Comparison of ENCODE assay signal across 8 cellular contexts in the genomic region with DNA sequence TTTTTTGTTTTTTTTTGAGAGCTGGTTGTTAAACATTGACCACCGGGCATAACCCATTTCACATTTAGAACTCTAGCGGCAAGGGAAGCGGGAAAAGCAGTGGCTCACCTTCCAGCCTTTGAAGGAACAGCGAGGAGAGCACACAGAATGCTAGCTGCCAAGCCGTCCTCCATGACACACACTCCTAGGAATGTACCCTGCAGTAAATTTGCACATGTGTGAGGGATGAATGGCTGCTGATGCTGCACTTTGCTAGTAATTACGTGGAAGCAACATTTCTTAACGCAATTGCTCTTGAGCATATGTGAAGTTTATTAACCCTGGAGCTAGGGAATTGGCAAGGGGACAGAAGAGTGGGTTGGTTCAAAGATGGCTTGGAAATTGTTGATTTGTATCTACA.
DNase-seq lines count a peak whose midpoint lies in the region; ATAC-seq and TF ChIP-seq lines count a peak whose summit lies in the region.

No MANE protein-coding gene starts in this region.

- DNase-seq in T-helper 2 cell treated with Interferon-gamma antibody and Interleukin-4, amounts not matched to agents 5 μg/mL and 100 μg/mL, for 36 hours (ENCODE audit: low spot score) = no peak
- no peak for DNase-seq in T-helper 2 cell
- no peak for DNase-seq in activated naive CD4-positive, alpha-beta T cell treated with anti-CD3 and anti-CD28 coated beads, Interleukin-2, amount 50 U/mL, for 72 hours (ENCODE audit: low spot score in 2 of 2)
- peak; percentile 84 for DNase-seq in hepatic stellate cell (ENCODE audit: low spot score)
- no peak for DNase-seq in tibial artery
- DNase-seq in globus pallidus (ENCODE audit: low spot score) = no peak
- no peak for DNase-seq in activated effector memory CD4-positive, alpha-beta T cell treated with Interleukin-2 at 50 U/mL for 16 hours
- DNase-seq in T-helper 9 cell = no peak

- H3K4me3 ChIP-seq in tibial artery = no peak overlapping the region

- no peaks in the 10 kb centered on the region for H3K36me3 ChIP-seq in tibial artery

- no peaks in the 10 kb centered on the region for H3K9me3 Mint-ChIP-seq in T-helper 2 cell treated with Interferon-gamma antibody and Interleukin-4, amounts not matched to agents 5 μg/mL and 100 μg/mL, for 36 hours
- peaks cover 0 to 23% of the 10 kb centered on the region in 2 donors for H3K9me3 Mint-ChIP-seq in activated naive CD4-positive, alpha-beta T cell treated with anti-CD3 and anti-CD28 coated beads, Interleukin-2, amount 50 U/mL, for 72 hours

- H3K27me3 ChIP-seq in tibial artery = no peaks in the 10 kb centered on the region

- peak overlapping the region; percentile 75 for H3K4me3 Mint-ChIP-seq in T-helper 2 cell treated with Interferon-gamma antibody and Interleukin-4, amounts not matched to agents 5 μg/mL and 100 μg/mL, for 36 hours

- peak overlapping the region; percentile 71 to 78 for H3K27ac ChIP-seq in tibial artery

- ATAC-seq in activated naive CD4-positive, alpha-beta T cell treated with anti-CD3 and anti-CD28 coated beads, Interleukin-2, amount 50 U/mL, for 72 hours = no peak

- H3K36me3 Mint-ChIP-seq in T-helper 2 cell treated with Interferon-gamma antibody and Interleukin-4, amounts not matched to agents 5 μg/mL and 100 μg/mL, for 36 hours (ENCODE audit: low read depth) = peaks cover 11% of the 10 kb centered on the region
- H3K36me3 Mint-ChIP-seq in activated naive CD4-positive, alpha-beta T cell treated with anti-CD3 and anti-CD28 coated beads, Interleukin-2, amount 50 U/mL, for 72 hours = peaks cover 4 to 31% of the 10 kb centered on the region in 2 donors

- intact Hi-C loops in tibial artery (cut with DNase I; ENCODE audit: low total_unique reads) = loop anchor here (10.0 kb wide), 1 partner anchor 127 kb away; the partner anchor contains the start of gene CHSY1

- H3K9me3 ChIP-seq in tibial artery = peaks cover 0 to 6% (median 5%) of the 10 kb centered on the region in 3 donors

- H3K4me1 Mint-ChIP-seq in T-helper 2 cell treated with Interferon-gamma antibody and Interleukin-4, amounts not matched to agents 5 μg/mL and 100 μg/mL, for 36 hours (ENCODE audit: low read depth) = peaks cover 66% of the 10 kb centered on the region

- peak overlapping the region; percentile 89 for H3K27ac Mint-ChIP-seq in T-helper 2 cell treated with Interferon-gamma antibody and Interleukin-4, amounts not matched to agents 5 μg/mL and 100 μg/mL, for 36 hours
- H3K27ac Mint-ChIP-seq in activated naive CD4-positive, alpha-beta T cell treated with anti-CD3 and anti-CD28 coated beads, Interleukin-2, amount 50 U/mL, for 72 hours = peak overlapping the region; percentile 97 to 100

- no peak for TF ChIP-seq CTCF in tibial artery (IDR thresholded peaks at IDR 0.05)

- H3K4me1 ChIP-seq in tibial artery = peaks cover 0 to 25% (median 17%) of the 10 kb centered on the region in 4 donors

- H3K27me3 Mint-ChIP-seq in T-helper 2 cell treated with Interferon-gamma antibody and Interleukin-4, amounts not matched to agents 5 μg/mL and 100 μg/mL, for 36 hours (ENCODE audit: low read depth) = peaks cover 6% of the 10 kb centered on the region
